In genomic region chr16:47285001-47285400, GRCh38 we compare ENCODE assay signal across 27 cellular contexts.
"Had no signal": no experiment of that assay in that cellular context is flagged by ENCODE, and none has a peak within 500 bp of the region (broad histone marks: within the 10 kb centered on the region; RNA-seq: fewer than 3 reads in every experiment).

No MANE protein-coding gene starts in this region.

- H3K27ac Mint-ChIP-seq: dendritic cell treated with granulocyte-macrophage colony-stimulating factor and Interleukin-4, amounts not matched to agents 40 ng/mL and 50 ng/mL, for 4 days; endodermal cell; mesothelial cell of epicardium; natural killer cell treated with Interleukin-12 subunit alpha and Interleukin-12 subunit beta and Interleukin-15 and Interleukin-18, amount 100 ng/mL, for 72 hours; stimulated activated naive B cell treated with anti-CD40 and anti-IgM and Interleukin-4, amounts not matched to agents 10 μg/mL and 1 μg/mL and 100 μg/mL, for 72 hours; stimulated activated naive CD8-positive, alpha-beta T cell treated with anti-CD3 and anti-CD28 coated beads, Interleukin-15, Interleukin-2, amounts not matched to agents 100 ng/mL and 50 ng/mL, for 24 hours had no signal

- H3K4me3 ChIP-seq: colonic mucosa, gastroesophageal sphincter, heart left ventricle, hepatocyte, lung, mucosa of descending colon, pancreas, right lobe of liver, thoracic aorta, tibial nerve had no signal

- H3K9me3 ChIP-seq: colonic mucosa, neutrophil, pancreas, right lobe of liver had no signal

- H3K27ac ChIP-seq: colonic mucosa, gastroesophageal sphincter, heart left ventricle, hepatocyte, neutrophil, pancreas, right lobe of liver, thoracic aorta, tibial nerve had no signal

- H3K4me3 Mint-ChIP-seq: dendritic cell treated with granulocyte-macrophage colony-stimulating factor and Interleukin-4, amounts not matched to agents 40 ng/mL and 50 ng/mL, for 4 days; endodermal cell; mesothelial cell of epicardium; naive B cell; natural killer cell treated with Interleukin-12 subunit alpha and Interleukin-12 subunit beta and Interleukin-15 and Interleukin-18, amount 100 ng/mL, for 72 hours; neural crest cell; stimulated activated naive B cell treated with anti-CD40 and anti-IgM and Interleukin-4, amounts not matched to agents 10 μg/mL and 1 μg/mL and 100 μg/mL, for 72 hours; stimulated activated naive CD8-positive, alpha-beta T cell treated with anti-CD3 and anti-CD28 coated beads, Interleukin-15, Interleukin-2, amounts not matched to agents 100 ng/mL and 50 ng/mL, for 24 hours had no signal

- H3K27me3 Mint-ChIP-seq: dendritic cell treated with granulocyte-macrophage colony-stimulating factor and Interleukin-4, amounts not matched to agents 40 ng/mL and 50 ng/mL, for 4 days; naive B cell; natural killer cell treated with Interleukin-12 subunit alpha and Interleukin-12 subunit beta and Interleukin-15 and Interleukin-18, amount 100 ng/mL, for 72 hours; stimulated activated naive B cell treated with anti-CD40 and anti-IgM and Interleukin-4, amounts not matched to agents 10 μg/mL and 1 μg/mL and 100 μg/mL, for 72 hours; stimulated activated naive CD8-positive, alpha-beta T cell treated with anti-CD3 and anti-CD28 coated beads, Interleukin-15, Interleukin-2, amounts not matched to agents 100 ng/mL and 50 ng/mL, for 24 hours had no signal

- H3K36me3 ChIP-seq: colonic mucosa, neutrophil, pancreas, right lobe of liver, thoracic aorta had no signal

- DNase-seq: colonic mucosa; effector CD8-positive, alpha-beta T cell; endodermal cell; erythroblast; foreskin fibroblast; heart left ventricle; kidney; mesenchymal stem cell; mucosa of descending colon; naive B cell; pancreas; right lobe of liver; small intestine; stimulated activated CD4-positive, alpha-beta T cell treated with anti-CD3 and anti-CD28 coated beads, Interleukin-15, amount 100 ng/mL, for 24 hours; stimulated activated CD4-positive, alpha-beta T cell treated with anti-CD3 and anti-CD28 coated beads, Interleukin-2, amount 100 ng/mL, for 48 hours; stimulated activated naive B cell treated with anti-CD40 and anti-IgM and Interleukin-4, amounts not matched to agents 10 μg/mL and 1 μg/mL and 100 μg/mL, for 72 hours had no signal

- H3K4me1 Mint-ChIP-seq: endodermal cell; mesothelial cell of epicardium; naive B cell; neural crest cell; stimulated activated naive B cell treated with anti-CD40 and anti-IgM and Interleukin-4, amounts not matched to agents 10 μg/mL and 1 μg/mL and 100 μg/mL, for 72 hours had no signal
